In the genomic region with DNA sequence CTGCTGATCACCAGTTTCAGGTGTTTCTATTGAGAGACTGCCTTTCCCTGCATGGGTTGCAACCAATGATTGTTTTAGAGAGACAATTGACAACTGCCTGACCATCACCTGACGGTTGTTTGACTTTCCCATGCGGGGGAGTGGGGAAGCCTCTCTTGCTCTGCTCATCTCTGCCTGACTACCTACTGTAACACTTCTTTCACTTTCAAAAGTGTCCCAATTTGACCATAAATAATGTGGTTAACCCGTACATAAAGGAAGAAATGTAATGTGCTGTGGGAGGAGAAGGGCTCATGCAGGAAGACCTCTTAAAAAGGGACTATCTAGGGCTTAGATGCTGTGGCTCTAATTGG, we compare ENCODE assay signal across 15 cellular contexts.
DNase-seq lines count a peak whose midpoint lies in the region; ATAC-seq, FAIRE-seq and TF ChIP-seq lines count a peak whose summit lies in the region.
"Had no signal": no experiment of that assay in that cellular context is flagged by ENCODE, and none has a peak within 500 bp of the region (broad histone marks: within the 10 kb centered on the region; RNA-seq: fewer than 3 reads in every experiment).

No MANE protein-coding gene starts in this region.

- CTCF ChIA-PET in GM12878 (lab: Yijun Ruan, JAX) = interaction anchor here (0.6 to 6.7 kb wide), 10 partner anchors 7 to 303 kb away, joined by 3 to 49 read pairs (median 5); a partner anchor contains a TSS

- H3K9me3 Mint-ChIP-seq in stimulated activated memory B cell treated with anti-CD40 and anti-IgM and Interleukin-4, amounts not matched to agents 10 μg/mL and 1 μg/mL and 100 μg/mL, for 72 hours = no peaks in the 10 kb centered on the region
- H3K9me3 Mint-ChIP-seq: nephron progenitor cell had no signal

- no peak for TF ChIP-seq RAD21 in GM12878 (IDR thresholded peaks at IDR 0.05; ENCODE audit: insufficient read depth, low read depth, low read length)

- WGBS in GM12878 (ENCODE audit: insufficient coverage, insufficient replicate concordance, low lambda C conversion rate, missing lambda C conversion rate) = 1% methylated on average over 3 of the region's 3 CpGs

- H3K9ac ChIP-seq in GM12878 (ENCODE audit: control insufficient read depth, insufficient read depth, low read length) = no peak overlapping the region

- no peaks in the 10 kb centered on the region for H3K36me3 ChIP-seq in GM12878 (ENCODE audit: control insufficient read depth in 2 of 2, insufficient read depth in 2 of 2, low read length in 1 of 2)
- H3K36me3 ChIP-seq: MG63, right atrium auricular region had no signal

- intact Hi-C loops in GM12878 (cut with micrococcal nuclease; ENCODE audit: unreplicated experiment) = no loop called here

- no peak overlapping the region for H3K27ac ChIP-seq in GM12878 (ENCODE audit: control insufficient read depth, insufficient read depth)
- H3K27ac ChIP-seq: right atrium auricular region, testis had no signal

- no peaks in the 10 kb centered on the region for H3K36me3 Mint-ChIP-seq in stimulated activated memory B cell treated with anti-CD40 and anti-IgM and Interleukin-4, amounts not matched to agents 10 μg/mL and 1 μg/mL and 100 μg/mL, for 72 hours

- peak; percentile 55 for ATAC-seq in GM19395 (IDR thresholded peaks at IDR 0.05; ENCODE audit: unreplicated experiment)
- peak; percentile 35 for ATAC-seq in HG03342 (IDR thresholded peaks at IDR 0.05; ENCODE audit: unreplicated experiment)
- peak; percentile 70 for ATAC-seq in GM12878
- ATAC-seq in stimulated activated memory B cell treated with anti-CD40 and anti-IgM and Interleukin-4, amounts not matched to agents 10 μg/mL and 1 μg/mL and 100 μg/mL, for 72 hours = no peak
- no peak for ATAC-seq in HG03460 (IDR thresholded peaks at IDR 0.05; ENCODE audit: unreplicated experiment)

- no peak for TF ChIP-seq CTCF in GM12878 (IDR thresholded peaks at IDR 0.05 in 2 of 3, conservative IDR thresholded peaks at IDR 0.05 in 1 of 3; ENCODE audit: control insufficient read depth in 2 of 3, extremely low read depth in 1 of 3, insufficient read depth in 1 of 3, low read depth in 3 of 3, low read length in 3 of 3)

- no peak for TF ChIP-seq EP300 in GM12878 (IDR thresholded peaks at IDR 0.05; ENCODE audit: borderline replicate concordance in 1 of 2, control insufficient read depth in 1 of 2, low read depth in 2 of 2, low read length in 2 of 2)

- no peaks in the 10 kb centered on the region for H3K79me2 ChIP-seq in GM12878 (ENCODE audit: control insufficient read depth, insufficient read depth, low read length)

- no peak for FAIRE-seq in GM12878 (lab: Jason Lieb, UNC)
- FAIRE-seq: HTR-8/SVneo had no signal

- BruUV-seq in GM12878 (replicated peaks; lab: Mats Ljungman, UMichigan) = no TSS peak

- H3K4me3 Mint-ChIP-seq in stimulated activated memory B cell treated with anti-CD40 and anti-IgM and Interleukin-4, amounts not matched to agents 10 μg/mL and 1 μg/mL and 100 μg/mL, for 72 hours = no peak overlapping the region
- H3K4me3 Mint-ChIP-seq: nephron progenitor cell had no signal

- H3K4me1 Mint-ChIP-seq in stimulated activated memory B cell treated with anti-CD40 and anti-IgM and Interleukin-4, amounts not matched to agents 10 μg/mL and 1 μg/mL and 100 μg/mL, for 72 hours = no peaks in the 10 kb centered on the region

- SMC1A ChIA-PET in GM12878 (lab: Charles Lee; ENCODE audit: uncharacterized antibody, unreplicated experiment) = interaction anchor here (0.7 to 4.0 kb wide), 15 partner anchors 8 to 938 kb away, joined by 3 to 22 read pairs (median 5); a partner anchor contains a TSS

- DNase-seq in GM12878 (ENCODE audit: low read depth, low spot score) (no peak), NCI-H2081 (lab: John Stamatoyannopoulos, UW) (no peak)
- no peak for DNase-seq in stimulated activated CD4-positive, alpha-beta T cell treated with anti-CD3 and anti-CD28 coated beads, Interleukin-15, amount 100 ng/mL, for 24 hours
- DNase-seq: activated naive CD4-positive, alpha-beta T cell; DND-41; MG63; NCI-H774; nephron progenitor cell had no signal

- RAD21 ChIA-PET in GM12878 (lab: Charles Lee; ENCODE audit: unreplicated experiment) = interaction anchor here (0.9 to 5.0 kb wide), 12 partner anchors 10 to 808 kb away, joined by 3 to 32 read pairs (median 4); a partner anchor contains a TSS

- no peaks in the 10 kb centered on the region for H3K27me3 Mint-ChIP-seq in stimulated activated memory B cell treated with anti-CD40 and anti-IgM and Interleukin-4, amounts not matched to agents 10 μg/mL and 1 μg/mL and 100 μg/mL, for 72 hours

- H3K27me3 ChIP-seq in GM12878 (replicated peaks in 1 of 2; ENCODE audit: control insufficient read depth in 2 of 2, insufficient read depth in 2 of 2, low read length in 1 of 2) = no peaks in the 10 kb centered on the region
- H3K27me3 ChIP-seq: MG63, right atrium auricular region, testis had no signal

- H3K9me3 ChIP-seq in GM12878 (replicated peaks; ENCODE audit: control insufficient read depth, insufficient read depth, low read length) = no peaks in the 10 kb centered on the region
- H3K9me3 ChIP-seq: MG63, right atrium auricular region, testis had no signal

- H4K20me1 ChIP-seq in GM12878 (ENCODE audit: control insufficient read depth, insufficient read depth) = no peaks in the 10 kb centered on the region

- H3K4me1 ChIP-seq in GM12878 (ENCODE audit: control insufficient read depth, insufficient read depth, low read length) = peaks cover 14% of the 10 kb centered on the region
- H3K4me1 ChIP-seq: right atrium auricular region had no signal

- POLR2A ChIA-PET in GM12878 (lab: Charles Lee) = interaction anchor here (0.6 to 1.1 kb wide), 2 partner anchors 81 to 571 kb away, joined by 3 to 6 read pairs; no protein-coding TSS in a partner anchor

- H3K27ac Mint-ChIP-seq in stimulated activated memory B cell treated with anti-CD40 and anti-IgM and Interleukin-4, amounts not matched to agents 10 μg/mL and 1 μg/mL and 100 μg/mL, for 72 hours = peak overlapping the region; percentile 40
- H3K27ac Mint-ChIP-seq: nephron progenitor cell had no signal

- TF ChIP-seq POLR2A in GM12878 (IDR thresholded peaks at IDR 0.05; ENCODE audit: low read depth, low read length) = no peak

- H3K4me3 ChIP-seq in GM12878 = no peak overlapping the region
- H3K4me3 ChIP-seq: MG63, right atrium auricular region, testis had no signal

- in situ Hi-C loops in GM12878 (cut with MboI) = no loop called here

- peak overlapping the region; percentile 53 for H3K4me2 ChIP-seq in GM12878 (ENCODE audit: control insufficient read depth, insufficient read depth)

- H2AFZ ChIP-seq in GM12878 (ENCODE audit: control insufficient read depth, low read depth, low read length) = peak overlapping the region; percentile 50; the same call in 1 of the 2 replicates

TF ChIP-seq in GM12878, 131 proteins besides CTCF, POLR2A, EP300 and RAD21 (continues in another document):
- no peak for TF ChIP-seq DPF2 (IDR thresholded peaks at IDR 0.05)
- TF ChIP-seq, protein P1, sequence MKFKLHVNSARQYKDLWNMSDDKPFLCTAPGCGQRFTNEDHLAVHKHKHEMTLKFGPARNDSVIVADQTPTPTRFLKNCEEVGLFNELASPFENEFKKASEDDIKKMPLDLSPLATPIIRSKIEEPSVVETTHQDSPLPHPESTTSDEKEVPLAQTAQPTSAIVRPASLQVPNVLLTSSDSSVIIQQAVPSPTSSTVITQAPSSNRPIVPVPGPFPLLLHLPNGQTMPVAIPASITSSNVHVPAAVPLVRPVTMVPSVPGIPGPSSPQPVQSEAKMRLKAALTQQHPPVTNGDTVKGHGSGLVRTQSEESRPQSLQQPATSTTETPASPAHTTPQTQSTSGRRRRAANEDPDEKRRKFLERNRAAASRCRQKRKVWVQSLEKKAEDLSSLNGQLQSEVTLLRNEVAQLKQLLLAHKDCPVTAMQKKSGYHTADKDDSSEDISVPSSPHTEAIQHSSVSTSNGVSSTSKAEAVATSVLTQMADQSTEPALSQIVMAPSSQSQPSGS (IDR thresholded peaks at IDR 0.05; ENCODE audit: low read length) = 0 out of 2 replicates have a peak, but pooled peaks have one; percentile 6
- TF ChIP-seq EGR1 (IDR thresholded peaks at IDR 0.05; ENCODE audit: borderline replicate concordance in 1 of 2, low read depth in 2 of 2, low read length in 2 of 2) = peak in 1 of 2 experiments; percentile 73; a peak in 2 of 3 replicates
- TF ChIP-seq CHD4 (IDR thresholded peaks at IDR 0.05) = no peak
- TF ChIP-seq, protein P2, sequence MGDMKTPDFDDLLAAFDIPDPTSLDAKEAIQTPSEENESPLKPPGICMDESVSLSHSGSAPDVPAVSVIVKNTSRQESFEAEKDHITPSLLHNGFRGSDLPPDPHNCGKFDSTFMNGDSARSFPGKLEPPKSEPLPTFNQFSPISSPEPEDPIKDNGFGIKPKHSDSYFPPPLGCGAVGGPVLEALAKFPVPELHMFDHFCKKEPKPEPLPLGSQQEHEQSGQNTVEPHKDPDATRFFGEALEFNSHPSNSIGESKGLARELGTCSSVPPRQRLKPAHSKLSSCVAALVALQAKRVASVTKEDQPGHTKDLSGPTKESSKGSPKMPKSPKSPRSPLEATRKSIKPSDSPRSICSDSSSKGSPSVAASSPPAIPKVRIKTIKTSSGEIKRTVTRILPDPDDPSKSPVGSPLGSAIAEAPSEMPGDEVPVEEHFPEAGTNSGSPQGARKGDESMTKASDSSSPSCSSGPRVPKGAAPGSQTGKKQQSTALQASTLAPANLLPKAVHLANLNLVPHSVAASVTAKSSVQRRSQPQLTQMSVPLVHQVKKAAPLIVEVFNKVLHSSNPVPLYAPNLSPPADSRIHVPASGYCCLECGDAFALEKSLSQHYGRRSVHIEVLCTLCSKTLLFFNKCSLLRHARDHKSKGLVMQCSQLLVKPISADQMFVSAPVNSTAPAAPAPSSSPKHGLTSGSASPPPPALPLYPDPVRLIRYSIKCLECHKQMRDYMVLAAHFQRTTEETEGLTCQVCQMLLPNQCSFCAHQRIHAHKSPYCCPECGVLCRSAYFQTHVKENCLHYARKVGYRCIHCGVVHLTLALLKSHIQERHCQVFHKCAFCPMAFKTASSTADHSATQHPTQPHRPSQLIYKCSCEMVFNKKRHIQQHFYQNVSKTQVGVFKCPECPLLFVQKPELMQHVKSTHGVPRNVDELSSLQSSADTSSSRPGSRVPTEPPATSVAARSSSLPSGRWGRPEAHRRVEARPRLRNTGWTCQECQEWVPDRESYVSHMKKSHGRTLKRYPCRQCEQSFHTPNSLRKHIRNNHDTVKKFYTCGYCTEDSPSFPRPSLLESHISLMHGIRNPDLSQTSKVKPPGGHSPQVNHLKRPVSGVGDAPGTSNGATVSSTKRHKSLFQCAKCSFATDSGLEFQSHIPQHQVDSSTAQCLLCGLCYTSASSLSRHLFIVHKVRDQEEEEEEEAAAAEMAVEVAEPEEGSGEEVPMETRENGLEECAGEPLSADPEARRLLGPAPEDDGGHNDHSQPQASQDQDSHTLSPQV (IDR thresholded peaks at IDR 0.05) = no peak
- no peak for TF ChIP-seq SREBF2 (IDR thresholded peaks at IDR 0.05; ENCODE audit: low read length)
- no peak for TF ChIP-seq WRNIP1 (IDR thresholded peaks at IDR 0.05; ENCODE audit: borderline replicate concordance, low read depth, low read length)
- TF ChIP-seq MTA2 (IDR thresholded peaks at IDR 0.05; ENCODE audit: low read depth) = peak; percentile 9; the same call in 1 of the 2 replicates
- TF ChIP-seq IKZF2 (IDR thresholded peaks at IDR 0.05) = peak; percentile 14 to 42; a peak in 3 of 4 replicates

Comparison
In these comparisons a context has a peak if more than half of its experiments do, and no peak if none do; other contexts are left out.
1. ATAC-seq: peak in GM19395 (single experiment), HG03342 (single experiment) and GM12878 (single experiment); none in stimulated activated memory B cell treated with anti-CD40 and anti-IgM and Interleukin-4, amounts not matched to agents 10 μg/mL and 1 μg/mL and 100 μg/mL, for 72 hours (single experiment) and HG03460 (single experiment).